Comparison of ENCODE assay signal across 28 cellular contexts in the genomic region with DNA sequence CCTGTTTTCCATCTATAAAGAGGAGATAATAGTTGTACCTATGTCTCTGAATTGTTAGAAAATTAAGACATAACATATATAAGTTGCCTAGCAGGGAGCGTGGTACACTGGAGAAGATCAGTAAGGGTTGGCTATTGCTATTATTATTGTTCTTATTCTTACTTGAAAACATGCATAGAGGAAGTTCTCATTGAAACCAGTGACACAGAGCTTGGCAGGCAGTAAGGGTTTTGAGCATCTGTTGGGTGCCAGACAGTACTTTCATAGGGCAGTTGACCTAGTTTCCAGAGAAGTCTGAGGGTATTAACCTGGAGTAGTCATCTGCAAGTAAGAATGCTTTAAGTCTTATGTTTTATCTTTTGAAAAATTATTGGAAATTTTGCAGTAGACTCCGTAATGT. TPM values are rescaled to one million over a fixed set of nuclear protein-coding genes. Genes with fewer than 3 reads are reported as not detected.
A peak's percentile ranks its signal among the peaks of the same experiment; 100 is the strongest.
DNase-seq lines count a peak whose midpoint lies in the region; ATAC-seq, FAIRE-seq and TF ChIP-seq lines count a peak whose summit lies in the region.
"Had no signal": no experiment of that assay in that cellular context is flagged by ENCODE, and none has a peak within 500 bp of the region (broad histone marks: within the 10 kb centered on the region; RNA-seq: fewer than 3 reads in every experiment).

No MANE protein-coding gene starts in this region.

- no peaks in the 10 kb centered on the region for H3K79me2 ChIP-seq in MM.1S (ENCODE audit: low read length)

- no peak for FAIRE-seq in kidney (lab: Jason Lieb, UNC)

- H3K9ac ChIP-seq in MM.1S (ENCODE audit: low read length) (no peak overlapping the region), kidney (ENCODE audit: low read length in 2 of 2) (no peak overlapping the region)

- DNase-seq in NCI-H2029 (lab: John Stamatoyannopoulos, UW) = peak; percentile 15
- no peak for DNase-seq in NCI-H2029 treated with DMSO at 0.1 percent for 48 hours (lab: John Stamatoyannopoulos, UW)
- peak; percentile 31 for DNase-seq in MM.1S
- peak; percentile 23 for DNase-seq in fibroblast of mammary gland (ENCODE audit: low read depth)
- peak; percentile 27 to 38 for DNase-seq in thyroid gland
- DNase-seq in kidney = no peak
- DNase-seq in foreskin melanocyte = no peak
- DNase-seq: activated CD4-positive, alpha-beta T cell treated with anti-CD3 and anti-CD28 coated beads for 36 hours; activated CD8-positive, alpha-beta memory T cell treated with anti-CD3 and anti-CD28 coated beads for 24 hours; activated naive CD4-positive, alpha-beta T cell; activated T-cell treated with anti-CD3 and anti-CD28 coated beads, Interleukin-2, amount 50 U/mL, for 24 hours; amniotic stem cell; colonic mucosa; DMS79; esophagus squamous epithelium; H9; Kasumi-1; NCI-H2107; NCI-H526 treated with DMSO at 0.1 percent for 48 hours; sigmoid colon; stimulated activated CD4-positive, alpha-beta T cell treated with anti-CD3 and anti-CD28 coated beads, Interleukin-15, amount 100 ng/mL, for 24 hours; stimulated activated naive CD8-positive, alpha-beta T cell treated with anti-CD3 and anti-CD28 coated beads, Interleukin-15, amount 100 ng/mL, for 72 hours; T-helper 17 cell; transverse colon had no signal

- H3K27me3 ChIP-seq in MM.1S (replicated peaks; ENCODE audit: insufficient read depth, low read length) = no peaks in the 10 kb centered on the region
- no peaks in the 10 kb centered on the region for H3K27me3 ChIP-seq in thyroid gland
- H3K27me3 ChIP-seq: breast epithelium, colonic mucosa, esophagus squamous epithelium, sigmoid colon, transverse colon had no signal

- H2AFZ ChIP-seq in MM.1S (ENCODE audit: low read length) = no peak overlapping the region

- no peaks in the 10 kb centered on the region for H4K20me1 ChIP-seq in MM.1S (ENCODE audit: insufficient read depth, low read length)

- H3K27ac ChIP-seq in MM.1S (ENCODE audit: low read length) (no peak overlapping the region), thyroid gland (no peak overlapping the region), kidney (ENCODE audit: low read depth in 2 of 2, low read length in 2 of 2) (no peak overlapping the region)
- H3K27ac ChIP-seq: breast epithelium, colonic mucosa, esophagus squamous epithelium, sigmoid colon, SK-N-MC, transverse colon had no signal

- H3F3A ChIP-seq in MM.1S (ENCODE audit: insufficient read depth, low read length) = no peaks in the 10 kb centered on the region

- no peak for TF ChIP-seq POLR2A in thyroid gland (IDR thresholded peaks at IDR 0.05)

- TF ChIP-seq CTCF in MM.1S (IDR thresholded peaks at IDR 0.05; ENCODE audit: low read length) (no peak), fibroblast of mammary gland (conservative IDR thresholded peaks at IDR 0.05; ENCODE audit: control insufficient read depth, insufficient read depth, low read depth, low read length) (no peak), thyroid gland (IDR thresholded peaks at IDR 0.05) (no peak), kidney (IDR thresholded peaks at IDR 0.05; ENCODE audit: borderline replicate concordance, extremely low read depth, insufficient read depth) (no peak)

- WGBS in thyroid gland, 2 donors = 94 to 97% methylated on average over 2 of the region's 2 CpGs

- H3K9me2 ChIP-seq in MM.1S (replicated peaks; ENCODE audit: insufficient read depth, low read length) = no peaks in the 10 kb centered on the region

- H3K4me1 ChIP-seq in MM.1S (ENCODE audit: low read length) = no peaks in the 10 kb centered on the region; the same call in 1 of the 2 replicates
- no peaks in the 10 kb centered on the region for H3K4me1 ChIP-seq in thyroid gland
- H3K4me1 ChIP-seq in kidney (ENCODE audit: control insufficient read depth in 1 of 2, insufficient read depth in 1 of 2, low read depth in 1 of 2, low read length in 2 of 2) = no peaks in the 10 kb centered on the region
- H3K4me1 ChIP-seq: breast epithelium, colonic mucosa, esophagus squamous epithelium, sigmoid colon, transverse colon had no signal

- ATAC-seq in HG03571 (IDR thresholded peaks at IDR 0.05; ENCODE audit: unreplicated experiment) = no peak
- ATAC-seq: activated CD4-positive, alpha-beta T cell treated with anti-CD3 and anti-CD28 coated beads for 36 hours; stimulated activated naive CD8-positive, alpha-beta T cell treated with anti-CD3 and anti-CD28 coated beads, Interleukin-15, amount 100 ng/mL, for 72 hours; T-helper 17 cell had no signal

- H3K36me3 ChIP-seq in MM.1S (replicated peaks; ENCODE audit: insufficient read depth, low read length) (no peaks in the 10 kb centered on the region), thyroid gland (no peaks in the 10 kb centered on the region), kidney (ENCODE audit: control insufficient read depth in 1 of 2, insufficient read depth in 2 of 2, low read length in 2 of 2) (no peaks in the 10 kb centered on the region)
- H3K36me3 ChIP-seq: breast epithelium, colonic mucosa, esophagus squamous epithelium, sigmoid colon, transverse colon had no signal

- H3K4me2 ChIP-seq in MM.1S (ENCODE audit: low read depth, low read length) = no peak overlapping the region

- intact Hi-C loops in thyroid gland (cut with DNase I) = no loop called here
- intact Hi-C loops in kidney (cut with DNase I) = no loop called here

- H3K4me3 ChIP-seq in MM.1S (ENCODE audit: low read length) = no peak overlapping the region
- H3K4me3 ChIP-seq in fibroblast of mammary gland (ENCODE audit: control insufficient read depth, low read depth, low read length) = no peak overlapping the region
- no peak overlapping the region for H3K4me3 ChIP-seq in thyroid gland (replicated peaks in 1 of 3)
- H3K4me3 ChIP-seq in kidney (ENCODE audit: low read length in 2 of 2) = no peak overlapping the region
- H3K4me3 ChIP-seq: breast epithelium, colonic mucosa, esophagus squamous epithelium, lung, sigmoid colon, SK-N-MC, transverse colon had no signal

- no peaks in the 10 kb centered on the region for H3K9me3 ChIP-seq in MM.1S (replicated peaks; ENCODE audit: insufficient read depth, low read length)
- no peaks in the 10 kb centered on the region for H3K9me3 ChIP-seq in thyroid gland
- H3K9me3 ChIP-seq in kidney (ENCODE audit: control insufficient read depth in 1 of 2, low read length in 2 of 2) = no peaks in the 10 kb centered on the region
- H3K9me3 ChIP-seq: breast epithelium, colonic mucosa, esophagus squamous epithelium, sigmoid colon, transverse colon had no signal

RNA-seq across cellular contexts. Expression of gene SGK1, which starts 13.3 kb away (rescaled TPM):
- total RNA-seq in thyroid gland = 100 to 1,000 TPM; 151 to 361 (median 194) TPM
- total RNA-seq in kidney = 324 TPM
- polyA plus RNA-seq in kidney (ENCODE audit: insufficient read depth, low read depth, low replicate concordance) = 142 TPM

Comparison
In these comparisons a context has a peak if more than half of its experiments do, and no peak if none do; other contexts are left out.
1. DNase-seq: peak in NCI-H2029 (single experiment), MM.1S (single experiment), fibroblast of mammary gland (single experiment) and thyroid gland (2 of 2); none in NCI-H2029 treated with DMSO at 0.1 percent for 48 hours (single experiment), kidney (single experiment) and foreskin melanocyte (single experiment).